8 cellular contexts compared by ENCODE assay signal in genomic region chr2:61537590-61538178, GRCh38. TPM values are rescaled to one million over a fixed set of nuclear protein-coding genes. Genes with fewer than 3 reads are reported as not detected.
DNase-seq lines count a peak whose midpoint lies in the region; ATAC-seq, FAIRE-seq and TF ChIP-seq lines count a peak whose summit lies in the region.

No MANE protein-coding gene starts in this region.

- no peak for ATAC-seq in HepG2
- no peak for ATAC-seq in thoracic aorta (ENCODE audit: insufficient number of reproducible peaks, low FRiP score, low read depth)
- no peak for ATAC-seq in HG02938 (IDR thresholded peaks at IDR 0.05; ENCODE audit: unreplicated experiment)
- no peak for ATAC-seq in GM18517 (IDR thresholded peaks at IDR 0.05; ENCODE audit: unreplicated experiment)

- H3K4me3 Mint-ChIP-seq in activated naive CD4-positive, alpha-beta T cell treated with anti-CD3 and anti-CD28 coated beads, Interleukin-2, amount 10 ng/mL, durations not matched to agents 7 days and 5 days, result peak overlapping the region; percentile 84

- no peaks in the 10 kb centered on the region for H3K27me3 ChIP-seq in adipocyte (replicated peaks; ENCODE audit: control insufficient read depth, insufficient read depth, low read length)
- H3K27me3 ChIP-seq in HepG2 (ENCODE audit: control insufficient read depth in 1 of 2, insufficient read depth in 2 of 2, low read length in 2 of 2), result no peaks in the 10 kb centered on the region; a peak in 1 of 5 replicates
- no peaks in the 10 kb centered on the region for H3K27me3 ChIP-seq in thoracic aorta (replicated peaks; ENCODE audit: insufficient read depth)

- H4K20me1 ChIP-seq in HepG2 (ENCODE audit: insufficient read depth, low read length), result peaks cover 30% of the 10 kb centered on the region

- peak overlapping the region; percentile 99 for H3K4me3 ChIP-seq in adipocyte (ENCODE audit: low read length)
- peak overlapping the region; percentile 71 to 99 (median 91) for H3K4me3 ChIP-seq in HepG2 (replicated peaks in 1 of 3; ENCODE audit: insufficient read depth in 1 of 3, low read depth in 2 of 3, low read length in 3 of 3)
- H3K4me3 ChIP-seq in thoracic aorta, result peak overlapping the region; percentile 81

- H3K27ac ChIP-seq in HepG2 (ENCODE audit: extremely low read length, insufficient read depth, low read length), result peak overlapping the region; percentile 93
- peak overlapping the region; percentile 91 for H3K27ac ChIP-seq in thoracic aorta

- DNase-seq in activated naive CD4-positive, alpha-beta T cell treated with anti-CD3 and anti-CD28 coated beads, Interleukin-2, amount 10 ng/mL, durations not matched to agents 7 days and 5 days, result no peak
- no peak for DNase-seq in activated naive CD4-positive, alpha-beta T cell treated with anti-CD3 and anti-CD28 coated beads, Interleukin-2, amount 50 U/mL, for 16 hours
- DNase-seq in adipocyte (ENCODE audit: low read depth) (no peak), HepG2 (ENCODE audit: low spot score) (no peak), thoracic aorta (ENCODE audit: low spot score) (peak; percentile 2), MV-4-11 (lab: John Stamatoyannopoulos, UW) (no peak)

- TF ChIP-seq CTCF in HepG2 (CRISPR knock-in tag; IDR thresholded peaks at IDR 0.05) (no peak), thoracic aorta (IDR thresholded peaks at IDR 0.05) (no peak)

- BruUV-seq in HepG2 (replicated peaks; lab: Mats Ljungman, UMichigan), result no TSS peak

- peaks cover 49% of the 10 kb centered on the region for H3K79me2 ChIP-seq in HepG2 (ENCODE audit: insufficient read depth, low read length)

- TF ChIP-seq EP300 in HepG2 (IDR thresholded peaks at IDR 0.05; ENCODE audit: low read depth in 2 of 2, low read length in 2 of 2) (no peak), HepG2 (CRISPR knock-in tag; IDR thresholded peaks at IDR 0.05; ENCODE audit: borderline replicate concordance) (no peak)

- H3K4me1 Mint-ChIP-seq in activated naive CD4-positive, alpha-beta T cell treated with anti-CD3 and anti-CD28 coated beads, Interleukin-2, amount 10 ng/mL, durations not matched to agents 7 days and 5 days, result peaks cover 43% of the 10 kb centered on the region

- POLR2A ChIA-PET in HepG2 (lab: Yijun Ruan, JAX), result interaction anchor here (0.7 to 2.6 kb wide), 22 partner anchors 12 to 393 kb away, joined by 3 to 21 read pairs (median 4); partner anchors contain the start of genes COMMD1 and FAM161A

- no peak; the same call in 1 of the 2 replicates for TF ChIP-seq RAD21 in HepG2 (CRISPR knock-in tag; IDR thresholded peaks at IDR 0.05)

- 0% methylated on average over 14 of the region's 25 CpGs for WGBS in HepG2 (ENCODE audit: low lambda C conversion rate)

- no peak overlapping the region for H2AFZ ChIP-seq in HepG2 (ENCODE audit: low read length)

- H3K9ac ChIP-seq in adipocyte (ENCODE audit: low read length) (peak overlapping the region; percentile 87), HepG2 (ENCODE audit: insufficient read depth, low read depth, low read length) (peak overlapping the region; percentile 83)

- CTCF ChIA-PET in activated naive CD4-positive, alpha-beta T cell treated with anti-CD3 and anti-CD28 coated beads, Interleukin-2, amount 10 ng/mL, durations not matched to agents 7 days and 5 days (lab: Charles Lee), result interaction anchor here (1.8 kb wide), 1 partner anchor 133 kb away, joined by 4 read pairs; no protein-coding TSS in a partner anchor
- CTCF ChIA-PET in HepG2 (lab: Yijun Ruan, JAX; ENCODE audit: low intra/inter-chr PET ratio, low total read pairs), result no interaction called here

- no peaks in the 10 kb centered on the region for H3K36me3 ChIP-seq in adipocyte (ENCODE audit: control insufficient read depth, insufficient read depth, low read length, severe bottlenecking)
- H3K36me3 ChIP-seq in HepG2 (replicated peaks in 1 of 2; ENCODE audit: control insufficient read depth in 1 of 2, insufficient read depth in 2 of 2, low read length in 2 of 2), result 0 out of 5 replicates have a peak, but pooled peaks cover 0 to 3% of the 10 kb centered on the region in 2 experiments
- no peaks in the 10 kb centered on the region for H3K36me3 ChIP-seq in thoracic aorta

- peaks cover 28% of the 10 kb centered on the region for H3K36me3 Mint-ChIP-seq in activated naive CD4-positive, alpha-beta T cell treated with anti-CD3 and anti-CD28 coated beads, Interleukin-2, amount 10 ng/mL, durations not matched to agents 7 days and 5 days

- H3K9me3 ChIP-seq in adipocyte (ENCODE audit: control insufficient read depth, low read length) (no peaks in the 10 kb centered on the region), HepG2 (ENCODE audit: low read length) (no peaks in the 10 kb centered on the region), thoracic aorta (no peaks in the 10 kb centered on the region)

- H3K27ac Mint-ChIP-seq in activated naive CD4-positive, alpha-beta T cell treated with anti-CD3 and anti-CD28 coated beads, Interleukin-2, amount 10 ng/mL, durations not matched to agents 7 days and 5 days, result peak overlapping the region; percentile 95

- peaks cover 6% of the 10 kb centered on the region for H3K27me3 Mint-ChIP-seq in activated naive CD4-positive, alpha-beta T cell treated with anti-CD3 and anti-CD28 coated beads, Interleukin-2, amount 10 ng/mL, durations not matched to agents 7 days and 5 days

- FAIRE-seq in HepG2 (lab: Jason Lieb, UNC), result no peak

- H3K4me1 ChIP-seq in adipocyte (ENCODE audit: control insufficient read depth, insufficient read depth, low read length), result peaks cover 29% of the 10 kb centered on the region
- H3K4me1 ChIP-seq in HepG2 (ENCODE audit: insufficient read depth, low read length), result peaks cover 45% of the 10 kb centered on the region
- peaks cover 19 to 38% of the 10 kb centered on the region in 2 donors for H3K4me1 ChIP-seq in thoracic aorta (ENCODE audit: control insufficient read depth in 1 of 2, low read depth in 2 of 2)

- no peaks in the 10 kb centered on the region for H3K9me3 Mint-ChIP-seq in activated naive CD4-positive, alpha-beta T cell treated with anti-CD3 and anti-CD28 coated beads, Interleukin-2, amount 10 ng/mL, durations not matched to agents 7 days and 5 days

- no peak for TF ChIP-seq POLR2A in HepG2 (IDR thresholded peaks at IDR 0.05; ENCODE audit: insufficient read depth in 1 of 2, low read depth in 2 of 2, low read length in 2 of 2)

- in situ Hi-C loops in HepG2 (cut with HindIII; ENCODE audit: extremely low pct_ligation_motif_present, low pct_unique_long_range_greater_than_20kb), result no loop called here

- H3K4me2 ChIP-seq in HepG2 (ENCODE audit: low read depth, low read length), result peak overlapping the region; percentile 96

- intact Hi-C loops in HepG2 (cut with micrococcal nuclease; ENCODE audit: unreplicated experiment), result loop anchor here (5.0 to 10.0 kb wide), 3 partner anchors 95 to 350 kb away; partner anchors contain the start of gene CCT4

TF ChIP-seq in HepG2, 621 proteins besides CTCF, POLR2A, EP300 and RAD21 (continues in another document):
- TF ChIP-seq MXD1 (CRISPR knock-in tag; IDR thresholded peaks at IDR 0.05) (no peak), NFIC (IDR thresholded peaks at IDR 0.05; ENCODE audit: low read length) (no peak), ZNF614 (CRISPR knock-in tag; IDR thresholded peaks at IDR 0.05; ENCODE audit: borderline replicate concordance) (no peak), NAIF1 (CRISPR knock-in tag; IDR thresholded peaks at IDR 0.05; ENCODE audit: borderline replicate concordance) (0 out of 2 replicates have a peak, but pooled peaks have one; percentile 4), AGO1 (IDR thresholded peaks at IDR 0.05; ENCODE audit: low read depth, low read length, poor library complexity, severe bottlenecking) (no peak), FOXA1 (IDR thresholded peaks at IDR 0.05) (no peak), FOXA1 (CRISPR knock-in tag; IDR thresholded peaks at IDR 0.05) (no peak), ZNF552 (CRISPR knock-in tag; IDR thresholded peaks at IDR 0.05; ENCODE audit: borderline replicate concordance) (no peak), ZSCAN29 (CRISPR knock-in tag; conservative IDR thresholded peaks at IDR 0.05) (no peak), GTF2F1 (IDR thresholded peaks at IDR 0.05; ENCODE audit: low read length) (no peak), KDM5A (IDR thresholded peaks at IDR 0.05; ENCODE audit: borderline replicate concordance, low read length) (no peak), EED (CRISPR knock-in tag; IDR thresholded peaks at IDR 0.05) (no peak)

RNA-seq across cellular contexts. Expression of gene XPO1, which starts 0.5 kb away (rescaled TPM):
- total RNA-seq in HepG2 (2016; rRNA removed; fragmentation: Illumina TruSeq; extraction: Trizol) (212 and 301 TPM in 2 replicates), thoracic aorta (100 to 1,000 TPM in 1 of 2 donors, 10 to 100 TPM in 1; 43.3 to 117 TPM)
- total RNA-seq in HepG2 (2016; cell fraction: cytosol; rRNA removed; fragmentation: Illumina TruSeq; extraction: Trizol; ENCODE audit: low read depth), result 126 and 139 TPM in 2 replicates
- total RNA-seq in HepG2 (2016; cell fraction: insoluble cytoplasmic fraction; rRNA removed; fragmentation: Illumina TruSeq; extraction: Trizol), result 218 and 301 TPM in 2 replicates
- 90.9 and 111 TPM in 2 replicates for total RNA-seq in HepG2 (2016; cell fraction: membrane; rRNA removed; fragmentation: Illumina TruSeq; extraction: Trizol)
- total RNA-seq in HepG2 (2016; cell fraction: nucleus; rRNA removed; fragmentation: Illumina TruSeq; extraction: Trizol), result 246 and 260 TPM in 2 replicates
- 43.7 and 67.4 TPM in 2 replicates for polyA plus RNA-seq in HepG2 (2011; rRNA removed)
- 17.5 and 27.0 TPM in 2 replicates for polyA plus RNA-seq in HepG2 (2011; cell fraction: cytosol; rRNA removed)
- polyA plus RNA-seq in HepG2 (2011; cell fraction: nucleus; rRNA removed), result 81.7 and 90.4 TPM in 2 replicates
- polyA plus RNA-seq in HepG2 (2012), result 75.3 and 92.2 TPM in 2 replicates
- 5.3 and 6.2 TPM in 2 replicates for polyA plus RNA-seq in HepG2 (2016; cell fraction: cytosol; fragmentation: Illumina TruSeq; extraction: Trizol; ENCODE audit: low read depth)
- 187 and 199 TPM in 2 replicates for polyA plus RNA-seq in HepG2 (2016; cell fraction: insoluble cytoplasmic fraction; fragmentation: Illumina TruSeq; extraction: Trizol; ENCODE audit: low read depth)
- polyA plus RNA-seq in HepG2 (2016; cell fraction: membrane; fragmentation: Illumina TruSeq; extraction: Trizol; ENCODE audit: low read depth), result 23.1 and 26.6 TPM in 2 replicates
- 273 and 284 TPM in 2 replicates for polyA plus RNA-seq in HepG2 (2016; cell fraction: nucleus; fragmentation: Illumina TruSeq; extraction: Trizol; ENCODE audit: insufficient read depth, low read depth)
- polyA minus RNA-seq in HepG2 (2011; rRNA and poly(A)+ RNA removed; ENCODE audit: low replicate concordance), result 42.1 and 110 TPM in 2 replicates
- 55.4 and 63.7 TPM in 2 replicates for polyA minus RNA-seq in HepG2 (2011; cell fraction: cytosol; rRNA and poly(A)+ RNA removed)
- 201 and 221 TPM in 2 replicates for polyA minus RNA-seq in HepG2 (2011; cell fraction: nucleus; rRNA and poly(A)+ RNA removed)
